10 cellular contexts compared by ENCODE assay signal in the genomic region with DNA sequence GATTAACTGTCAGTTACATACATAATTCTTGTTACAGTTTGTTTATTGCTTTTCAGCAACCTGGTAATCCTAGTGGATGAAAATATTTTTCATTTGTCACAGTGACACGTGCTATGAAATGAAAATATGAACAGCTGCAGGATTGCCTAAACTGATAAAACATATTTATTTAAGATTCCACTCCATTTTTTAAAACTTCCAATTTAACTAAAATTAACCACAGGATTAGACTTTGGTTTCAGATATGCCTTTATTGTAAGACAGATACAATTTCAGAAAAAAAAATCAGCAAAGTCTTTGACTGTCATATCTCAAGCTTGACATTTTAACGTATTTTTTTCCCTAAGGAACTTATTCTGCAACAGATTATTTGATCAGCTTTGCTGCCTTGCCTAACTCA.
"Had no signal": no experiment of that assay in that cellular context is flagged by ENCODE, and none has a peak within 500 bp of the region (broad histone marks: within the 10 kb centered on the region; RNA-seq: fewer than 3 reads in every experiment).

No MANE protein-coding gene starts in this region.

- H2AFZ ChIP-seq: GM23338 had no signal

- H3K9me3 Mint-ChIP-seq: GM23338, HFFc6 had no signal

- H3K4me1 ChIP-seq: HAP-1 had no signal

- ATAC-seq: GM23338, HCT116, K562 had no signal

- H3K27ac ChIP-seq: HL-60 had no signal

- DNase-seq: H7, HFFc6, IMR-90, KG1 had no signal

- H3K36me3 ChIP-seq: HAP-1 had no signal

- H3K4me3 Mint-ChIP-seq: GM23338, HFFc6 had no signal

- H3K4me3 ChIP-seq: GM23338, HAP-1, K562 had no signal

- H3K4me2 ChIP-seq: GM23338 had no signal

- FAIRE-seq: H1, K562 had no signal

- H3K27ac Mint-ChIP-seq: GM23338, HFFc6 had no signal

- H3K9me3 ChIP-seq: HAP-1 had no signal
